ENCODE assay signal across 15 cellular contexts in the genomic region with DNA sequence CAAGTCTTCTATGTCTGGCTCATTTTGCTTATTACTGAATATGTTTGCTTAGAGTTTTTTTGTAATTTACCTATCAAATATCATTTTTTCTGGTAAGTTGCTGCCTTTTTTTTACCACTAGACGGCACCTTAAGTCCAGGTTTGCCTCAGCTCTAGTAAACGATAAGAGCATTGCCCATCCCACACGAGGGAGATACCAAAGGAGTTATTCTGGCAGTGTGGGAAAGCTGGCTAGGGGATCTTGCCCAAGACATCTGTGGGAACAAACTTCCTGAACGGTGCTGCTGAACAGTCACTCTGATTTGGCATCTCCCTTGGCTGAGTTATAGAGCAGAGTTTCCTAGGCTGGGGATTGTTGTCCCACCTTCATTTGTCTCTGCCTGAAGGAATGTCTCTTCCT.
DNase-seq lines count a peak whose midpoint lies in the region; ATAC-seq and TF ChIP-seq lines count a peak whose summit lies in the region.
"Had no signal": no experiment of that assay in that cellular context is flagged by ENCODE, and none has a peak within 500 bp of the region (broad histone marks: within the 10 kb centered on the region; RNA-seq: fewer than 3 reads in every experiment).

No MANE protein-coding gene starts in this region.

- no peak overlapping the region for H3K4ac ChIP-seq in mesenchymal stem cell (ENCODE audit: low read depth in 1 of 2, low read length in 2 of 2)

- TF ChIP-seq CTCF in LNCAP (IDR thresholded peaks at IDR 0.05) (peak; percentile 22; the same call in 1 of the 2 replicates), brain microvascular endothelial cell (IDR thresholded peaks at IDR 0.05; ENCODE audit: low read depth, low read length, missing control alignments) (peak; percentile 46)

- H2AK5ac ChIP-seq in mesenchymal stem cell (ENCODE audit: low read length, severe bottlenecking), result no peak overlapping the region

- H2BK12ac ChIP-seq in mesenchymal stem cell (ENCODE audit: low read length in 2 of 2), result no peak overlapping the region

- no peak overlapping the region for H4K8ac ChIP-seq in mesenchymal stem cell (ENCODE audit: low read length)

- no peak overlapping the region for H3K27ac ChIP-seq in brain microvascular endothelial cell
- H3K27ac ChIP-seq in mesenchymal stem cell (ENCODE audit: low read length, poor library complexity, severe bottlenecking), result no peak overlapping the region
- H3K27ac ChIP-seq: SK-N-MC, upper lobe of right lung had no signal

- no peak overlapping the region for H2BK120ac ChIP-seq in mesenchymal stem cell (ENCODE audit: low read depth, low read length)

- no peak overlapping the region for H2BK5ac ChIP-seq in mesenchymal stem cell (ENCODE audit: low read depth, low read length, poor library complexity, severe bottlenecking)

- WGBS in mesenchymal stem cell, result 67% methylated on average over 4 of the region's 4 CpGs

- H3K4me3 ChIP-seq in brain microvascular endothelial cell (ENCODE audit: low read depth, low read length) (no peak overlapping the region), mesenchymal stem cell (ENCODE audit: insufficient read depth in 1 of 2, low read depth in 1 of 2, low read length in 2 of 2) (no peak overlapping the region)
- H3K4me3 ChIP-seq: SK-N-MC, upper lobe of right lung had no signal

- H3K4me1 ChIP-seq in mesenchymal stem cell (ENCODE audit: control insufficient read depth, insufficient read depth, low read depth, low read length), result no peaks in the 10 kb centered on the region
- H3K4me1 ChIP-seq: upper lobe of right lung had no signal

- H3K4me2 ChIP-seq in mesenchymal stem cell (ENCODE audit: low read length, poor library complexity, severe bottlenecking), result no peak overlapping the region

- H3K23ac ChIP-seq in mesenchymal stem cell (ENCODE audit: low read length in 2 of 2), result no peak overlapping the region

- no peak overlapping the region for H3K9ac ChIP-seq in mesenchymal stem cell (ENCODE audit: low read length)

- in situ Hi-C loops in brain microvascular endothelial cell (cut with HindIII; ENCODE audit: low pct_ligation_motif_present, low sequenced_read_pairs), result no loop called here

- H3K79me1 ChIP-seq in mesenchymal stem cell (replicated peaks; ENCODE audit: low read length, poor library complexity, severe bottlenecking), result no peaks in the 10 kb centered on the region

- DNase-seq in GM04504 (ENCODE audit: low read depth) (peak; percentile 9), brain microvascular endothelial cell (peak; percentile 52), mesenchymal stem cell (peak; percentile 31), mesenteric fat pad (ENCODE audit: low spot score) (no peak), activated gamma-delta T cell (lab: John Stamatoyannopoulos, UW) (no peak)
- DNase-seq: activated CD4-positive, alpha-beta memory T cell treated with anti-CD3 and anti-CD28 coated beads for 36 hours; activated naive CD4-positive, alpha-beta T cell treated with anti-CD3 and anti-CD28 coated beads, Interleukin-2, amount 10 ng/mL, durations not matched to agents 7 days and 5 days; DND-41; MV-4-11; NCI-H510A treated with DMSO at 0.1 percent for 48 hours; upper lobe of right lung had no signal

- peaks cover 39% of the 10 kb centered on the region for H3K9me3 ChIP-seq in mesenchymal stem cell (ENCODE audit: control insufficient read depth, low read length)

- ATAC-seq in HG02970 (IDR thresholded peaks at IDR 0.05; ENCODE audit: low FRiP score, unreplicated experiment), result no peak
- ATAC-seq: right cardiac atrium, upper lobe of right lung had no signal

- H3K36me3 ChIP-seq in brain microvascular endothelial cell (replicated peaks) (no peaks in the 10 kb centered on the region), mesenchymal stem cell (ENCODE audit: control insufficient read depth in 1 of 2, insufficient read depth in 2 of 2, low read depth in 1 of 2, low read length in 2 of 2) (no peaks in the 10 kb centered on the region)
- H3K36me3 ChIP-seq: upper lobe of right lung had no signal

- H2AFZ ChIP-seq in mesenchymal stem cell (ENCODE audit: low read depth, low read length), result no peak overlapping the region

- no peak overlapping the region for H2BK15ac ChIP-seq in mesenchymal stem cell (ENCODE audit: low read depth, poor library complexity, severe bottlenecking)

- H4K91ac ChIP-seq in mesenchymal stem cell (ENCODE audit: low read length), result no peak overlapping the region

- H3K18ac ChIP-seq in mesenchymal stem cell (ENCODE audit: low read depth in 1 of 2, low read length in 2 of 2), result no peak overlapping the region

- H3K27me3 ChIP-seq in brain microvascular endothelial cell (replicated peaks) (no peaks in the 10 kb centered on the region), mesenchymal stem cell (ENCODE audit: control insufficient read depth in 1 of 2, insufficient read depth in 1 of 2, low read length in 2 of 2) (no peaks in the 10 kb centered on the region)
- H3K27me3 ChIP-seq: upper lobe of right lung had no signal

- no peak overlapping the region for H3K14ac ChIP-seq in mesenchymal stem cell (ENCODE audit: low read length in 2 of 2)

Comparison
In these comparisons a context has a peak if more than half of its experiments do, and no peak if none do; other contexts are left out.
1. DNase-seq: peak in GM04504 (single experiment), brain microvascular endothelial cell (single experiment) and mesenchymal stem cell (single experiment); none in mesenteric fat pad (single experiment) and activated gamma-delta T cell (single experiment).